13 cellular contexts compared by ENCODE assay signal in the genomic region with DNA sequence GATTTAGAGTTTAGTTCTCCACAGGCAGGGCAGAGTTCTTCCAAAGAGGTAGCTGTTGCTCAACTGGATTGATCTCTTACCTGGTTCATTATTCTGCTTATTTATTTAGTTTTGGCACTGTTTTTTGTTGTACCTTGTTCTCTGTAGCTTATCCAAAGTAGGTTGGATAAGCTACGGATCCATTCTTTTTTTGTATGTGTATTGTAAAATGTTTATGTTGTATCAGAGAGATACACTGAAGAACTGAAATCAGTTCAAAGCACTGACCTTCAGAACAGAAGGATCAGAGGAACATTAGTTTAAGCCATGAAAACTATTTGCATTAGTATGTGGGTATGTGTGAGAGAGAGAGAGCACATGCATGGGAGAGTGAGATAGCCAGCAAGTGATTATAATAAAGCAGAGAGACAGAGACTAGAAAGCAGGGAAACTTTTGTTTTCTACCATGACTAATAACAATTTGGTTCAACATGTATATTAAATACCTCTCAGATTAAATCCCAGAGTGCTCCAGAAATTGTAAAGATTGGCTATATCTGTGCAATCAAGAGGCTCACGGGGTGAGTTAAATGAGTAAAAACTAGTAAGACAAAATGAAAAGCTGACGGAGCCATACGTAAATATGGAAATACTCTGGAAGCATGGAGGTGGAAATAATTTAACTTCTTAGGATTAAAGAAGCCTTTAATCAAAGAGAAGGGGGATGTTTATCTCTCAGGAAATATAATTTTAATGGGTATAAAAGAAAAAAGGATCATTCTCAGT. TPM values are rescaled to one million over a fixed set of nuclear protein-coding genes. Genes with fewer than 3 reads are reported as not detected.
DNase-seq lines count a peak whose midpoint lies in the region; ATAC-seq, FAIRE-seq and TF ChIP-seq lines count a peak whose summit lies in the region.
"Had no signal": no experiment of that assay in that cellular context is flagged by ENCODE, and none has a peak within 500 bp of the region (broad histone marks: within the 10 kb centered on the region; RNA-seq: fewer than 3 reads in every experiment).

No MANE protein-coding gene starts in this region.

- H3K4me1 ChIP-seq in PC-9 (replicated peaks; ENCODE audit: insufficient read depth) (peaks cover 38% of the 10 kb centered on the region), hepatocyte (ENCODE audit: insufficient read depth) (peaks cover 10% of the 10 kb centered on the region), spleen (peaks cover 30 to 74% (median 53%) of the 10 kb centered on the region in 6 donors)

- H3K36me3 Mint-ChIP-seq in T-helper 2 cell treated with Interferon-gamma antibody and Interleukin-4, amounts not matched to agents 5 μg/mL and 100 μg/mL, for 36 hours (ENCODE audit: low read depth) = peaks cover 27% of the 10 kb centered on the region

- no peak for DNase-seq in T-helper 2 cell treated with Interferon-gamma antibody and Interleukin-4, amounts not matched to agents 5 μg/mL and 100 μg/mL, for 36 hours (ENCODE audit: low spot score)
- DNase-seq in T-helper 2 cell = no peak
- DNase-seq in PC-9 = no peak
- no peak for DNase-seq in hepatocyte (ENCODE audit: low spot score)
- DNase-seq in spleen = no peak
- DNase-seq in omental fat pad (ENCODE audit: low spot score) = no peak
- DNase-seq in NCI-H345 (lab: John Stamatoyannopoulos, UW) = no peak
- DNase-seq in H54 (ENCODE audit: insufficient read length, low spot score) = no peak
- DNase-seq: 8988T, amniotic stem cell, NCI-H1048, NCI-H2227 treated with DMSO at 0.1 percent for 48 hours had no signal

- no peaks in the 10 kb centered on the region for H3K27me3 Mint-ChIP-seq in T-helper 2 cell treated with Interferon-gamma antibody and Interleukin-4, amounts not matched to agents 5 μg/mL and 100 μg/mL, for 36 hours (ENCODE audit: low read depth)

- H3K4me1 Mint-ChIP-seq in T-helper 2 cell treated with Interferon-gamma antibody and Interleukin-4, amounts not matched to agents 5 μg/mL and 100 μg/mL, for 36 hours (ENCODE audit: low read depth) = peaks cover 18% of the 10 kb centered on the region

- WGBS in hepatocyte (ENCODE audit: low lambda C conversion rate, missing lambda C conversion rate) = 76% methylated on average over 4 of the region's 4 CpGs
- WGBS in spleen, 5 donors = 88 to 95% (median 93%) methylated on average over 4 of the region's 4 CpGs

- POLR2A ChIA-PET in PC-9 (lab: Charles Lee; ENCODE audit: unreplicated experiment) = no interaction called here

- H3K27ac ChIP-seq in PC-9 = peak overlapping the region; percentile 20
- peak overlapping the region; percentile 32 for H3K27ac ChIP-seq in hepatocyte
- peak overlapping the region in 7 of 8 donors; percentile 5 to 63 (median 50) for H3K27ac ChIP-seq in spleen

- FAIRE-seq in H54 (lab: Jason Lieb, UNC) = no peak
- FAIRE-seq: D721Med had no signal

- H3K4me3 Mint-ChIP-seq in T-helper 2 cell treated with Interferon-gamma antibody and Interleukin-4, amounts not matched to agents 5 μg/mL and 100 μg/mL, for 36 hours = no peak overlapping the region

- no peak for TF ChIP-seq POLR2A in spleen (IDR thresholded peaks at IDR 0.05)
- no peak for TF ChIP-seq POLR2A in H54 (IDR thresholded peaks at IDR 0.05; ENCODE audit: low read depth, low read length)

- no peaks in the 10 kb centered on the region for H3K9me3 ChIP-seq in PC-9 (ENCODE audit: insufficient read depth, low read depth)
- no peaks in the 10 kb centered on the region for H3K9me3 ChIP-seq in hepatocyte (ENCODE audit: low read depth)
- no peaks in the 10 kb centered on the region for H3K9me3 ChIP-seq in spleen

- intact Hi-C loops in PC-9 (cut with micrococcal nuclease; ENCODE audit: unreplicated experiment) = loop anchor here (5.0 to 10.0 kb wide), 2 partner anchors 41 to 208 kb away; a partner anchor contains a TSS
- intact Hi-C loops in spleen (cut with DNase I; ENCODE audit: low total_unique reads) = no loop called here

- peak overlapping the region; percentile 7 for H3K27ac Mint-ChIP-seq in T-helper 2 cell treated with Interferon-gamma antibody and Interleukin-4, amounts not matched to agents 5 μg/mL and 100 μg/mL, for 36 hours

- H3K79me2 ChIP-seq in PC-9 (ENCODE audit: low read depth) = peaks cover 99% of the 10 kb centered on the region
- peaks cover 100% of the 10 kb centered on the region for H3K79me2 ChIP-seq in hepatocyte

- TF ChIP-seq CTCF in PC-9 (conservative IDR thresholded peaks at IDR 0.05) = no peak
- no peak for TF ChIP-seq CTCF in hepatocyte (IDR thresholded peaks at IDR 0.05; ENCODE audit: poor library complexity)
- no peak for TF ChIP-seq CTCF in spleen (IDR thresholded peaks at IDR 0.05 in 8 of 11, conservative IDR thresholded peaks at IDR 0.05 in 3 of 11)
- no peak for TF ChIP-seq CTCF in omental fat pad (IDR thresholded peaks at IDR 0.05)

- H3K27me3 ChIP-seq in PC-9 (ENCODE audit: insufficient read depth, low read depth) = no peaks in the 10 kb centered on the region
- no peaks in the 10 kb centered on the region for H3K27me3 ChIP-seq in hepatocyte
- H3K27me3 ChIP-seq in spleen (replicated peaks in 1 of 7) = no peaks in the 10 kb centered on the region

- H2AFZ ChIP-seq in PC-9 (no peak overlapping the region), hepatocyte (no peak overlapping the region)

- no peak for ATAC-seq in omental fat pad (ENCODE audit: low FRiP score)

- CTCF ChIA-PET in PC-9 (lab: Charles Lee) = interaction anchor here (1.0 to 1.1 kb wide), 2 partner anchors 89 to 90 kb away, joined by 3 read pairs; no protein-coding TSS in a partner anchor

- H4K20me1 ChIP-seq in PC-9 (ENCODE audit: insufficient read depth) = peaks cover 20% of the 10 kb centered on the region
- H4K20me1 ChIP-seq in hepatocyte (ENCODE audit: insufficient read depth, poor library complexity, severe bottlenecking) = peaks cover 65% of the 10 kb centered on the region

- BruUV-seq in PC-9 (replicated peaks; lab: Mats Ljungman, UMichigan) = no TSS peak

- H3K4me3 ChIP-seq in PC-9 (no peak overlapping the region), hepatocyte (no peak overlapping the region), spleen (no peak overlapping the region)

- H3K9me2 ChIP-seq in PC-9 (ENCODE audit: insufficient read depth) = no peaks in the 10 kb centered on the region
- no peaks in the 10 kb centered on the region for H3K9me2 ChIP-seq in hepatocyte (replicated peaks; ENCODE audit: insufficient read depth)

- peaks cover 76% of the 10 kb centered on the region for H3F3A ChIP-seq in PC-9 (ENCODE audit: insufficient read depth, low read depth)

- H3K4me2 ChIP-seq in PC-9 = no peak overlapping the region
- H3K4me2 ChIP-seq in hepatocyte = no peak overlapping the region

- H3K9me3 Mint-ChIP-seq in T-helper 2 cell treated with Interferon-gamma antibody and Interleukin-4, amounts not matched to agents 5 μg/mL and 100 μg/mL, for 36 hours = no peaks in the 10 kb centered on the region

- H3K36me3 ChIP-seq in PC-9 (ENCODE audit: low read depth) (peaks cover 21% of the 10 kb centered on the region), hepatocyte (replicated peaks; ENCODE audit: insufficient read depth, low read depth) (no peaks in the 10 kb centered on the region), spleen (peaks cover 0 to 64% (median 6%) of the 10 kb centered on the region in 6 donors)

RNA-seq across cellular contexts. Expression of a gene that starts 40.2 kb away (rescaled TPM):
- total RNA-seq in PC-9 (2021) = 91.6 and 144 TPM in 2 replicates
- total RNA-seq in hepatocyte = 55.6 and 61.2 TPM in 2 replicates
- 18.2 and 22.1 TPM in 2 replicates for polyA plus RNA-seq in hepatocyte
- total RNA-seq in spleen = 10 to 100 TPM; 56.1 to 72.7 (median 65.7) TPM
- 10 to 100 TPM in 1 of 3 donors, 1 to 10 TPM in 2; 6.9 to 12.2 (median 8.0) TPM for polyA plus RNA-seq in spleen
- total RNA-seq in omental fat pad = 10 to 100 TPM; 50.3 to 67.6 (median 55.2) TPM
